ENCODE assay signal across 17 cellular contexts in genomic region chr5:176574297-176574591, GRCh38. TPM values are rescaled to one million over a fixed set of nuclear protein-coding genes. Genes with fewer than 3 reads are reported as not detected.
DNase-seq lines count a peak whose midpoint lies in the region; ATAC-seq and TF ChIP-seq lines count a peak whose summit lies in the region.
"Had no signal": no experiment of that assay in that cellular context is flagged by ENCODE, and none has a peak within 500 bp of the region (broad histone marks: within the 10 kb centered on the region; RNA-seq: fewer than 3 reads in every experiment).

No MANE protein-coding gene starts in this region.

- POLR2A ChIA-PET in HEK293 (lab: Yijun Ruan, JAX): interaction anchor here (1.6 kb wide), 1 partner anchor 37 kb away, joined by 6 read pairs; the partner anchor contains the start of gene RNF44
- POLR2A ChIA-PET in PC-3 (lab: Charles Lee; ENCODE audit: unreplicated experiment): no interaction called here

- H3K79me2 ChIP-seq in PC-3 (ENCODE audit: low read length): no peaks in the 10 kb centered on the region

- no peaks in the 10 kb centered on the region for H3F3A ChIP-seq in PC-3 (ENCODE audit: low read length, unreplicated experiment)

- peaks cover 20% of the 10 kb centered on the region for H3K27me3 Mint-ChIP-seq in neural crest cell (ENCODE audit: low read depth)
- H3K27me3 Mint-ChIP-seq: activated naive CD8-positive, alpha-beta T cell treated with anti-CD3 and anti-CD28 coated beads for 36 hours; stimulated activated naive CD8-positive, alpha-beta T cell treated with anti-CD3 and anti-CD28 coated beads, Interleukin-15, Interleukin-2, amounts not matched to agents 100 ng/mL and 50 ng/mL, for 24 hours had no signal

- H3K36me3 ChIP-seq in HEK293 (ENCODE audit: control insufficient read depth in 2 of 2, insufficient read depth in 1 of 2, low read length in 2 of 2): no peaks in the 10 kb centered on the region
- no peaks in the 10 kb centered on the region for H3K36me3 ChIP-seq in PC-3 (ENCODE audit: low read depth, low read length)
- no peaks in the 10 kb centered on the region for H3K36me3 ChIP-seq in ascending aorta
- H3K36me3 ChIP-seq: BE2C, brain microvascular endothelial cell, upper lobe of left lung had no signal

- no peak overlapping the region for H3K27ac ChIP-seq in HEK293 (ENCODE audit: extremely low read depth, low read depth, low read length)
- no peak overlapping the region for H3K27ac ChIP-seq in PC-3 (ENCODE audit: low read length)
- no peak overlapping the region for H3K27ac ChIP-seq in ascending aorta
- H3K27ac ChIP-seq: brain microvascular endothelial cell, upper lobe of left lung had no signal

- no peak overlapping the region for H3K9ac ChIP-seq in PC-3 (ENCODE audit: low read length)

- H4K20me1 ChIP-seq in PC-3 (ENCODE audit: low read length): no peaks in the 10 kb centered on the region

- DNase-seq in PC-3 (no peak), neural crest cell (ENCODE audit: low read depth, low spot score) (no peak), DMS79 (lab: John Stamatoyannopoulos, UW) (no peak), amygdala (lab: John Stamatoyannopoulos, UW) (no peak), ascending aorta (ENCODE audit: low spot score in 2 of 2) (no peak)
- DNase-seq: cortex of kidney, DMS 273 treated with DMSO at 0.1 percent for 48 hours had no signal

- intact Hi-C loops in PC-3 (cut with micrococcal nuclease) (loop anchor here (1.0 kb wide), 1 partner anchor 73 kb away; the partner anchor contains the start of gene TSPAN17), ascending aorta (cut with DNase I) (no loop called here)

- H3K9me3 ChIP-seq in HEK293 (ENCODE audit: control insufficient read depth, insufficient read depth, low read depth, low read length): no peaks in the 10 kb centered on the region
- no peaks in the 10 kb centered on the region for H3K9me3 ChIP-seq in PC-3 (ENCODE audit: low read length)
- no peaks in the 10 kb centered on the region for H3K9me3 ChIP-seq in ascending aorta
- H3K9me3 ChIP-seq: BE2C, upper lobe of left lung had no signal

- no peaks in the 10 kb centered on the region for H3K9me3 Mint-ChIP-seq in neural crest cell
- H3K9me3 Mint-ChIP-seq: activated naive CD8-positive, alpha-beta T cell treated with anti-CD3 and anti-CD28 coated beads for 36 hours; activated T-cell treated with anti-CD3 and anti-CD28 coated beads, Interleukin-2, amount 50 U/mL, for 72 hours; stimulated activated naive CD8-positive, alpha-beta T cell treated with anti-CD3 and anti-CD28 coated beads, Interleukin-15, Interleukin-2, amounts not matched to agents 100 ng/mL and 50 ng/mL, for 24 hours had no signal

- H3K9me2 ChIP-seq in PC-3 (replicated peaks; ENCODE audit: low read length): no peaks in the 10 kb centered on the region

- no peaks in the 10 kb centered on the region for H3K36me3 Mint-ChIP-seq in neural crest cell (ENCODE audit: low read depth)
- H3K36me3 Mint-ChIP-seq: activated naive CD8-positive, alpha-beta T cell treated with anti-CD3 and anti-CD28 coated beads for 36 hours had no signal

- H3K4me1 ChIP-seq in HEK293 (ENCODE audit: control insufficient read depth, insufficient read depth, low read length) (no peaks in the 10 kb centered on the region), PC-3 (ENCODE audit: insufficient read depth, low read length) (peaks cover 4% of the 10 kb centered on the region; the same call in 1 of the 2 replicates), ascending aorta (no peaks in the 10 kb centered on the region)
- H3K4me1 ChIP-seq: BE2C had no signal

- no peak overlapping the region for H3K27ac Mint-ChIP-seq in neural crest cell (ENCODE audit: unreplicated experiment)
- H3K27ac Mint-ChIP-seq: activated naive CD8-positive, alpha-beta T cell treated with anti-CD3 and anti-CD28 coated beads for 36 hours; activated T-cell treated with anti-CD3 and anti-CD28 coated beads, Interleukin-2, amount 50 U/mL, for 72 hours; stimulated activated naive CD8-positive, alpha-beta T cell treated with anti-CD3 and anti-CD28 coated beads, Interleukin-15, Interleukin-2, amounts not matched to agents 100 ng/mL and 50 ng/mL, for 24 hours had no signal

- ATAC-seq in PC-3: no peak

- H2AFZ ChIP-seq in PC-3 (ENCODE audit: low read length): peak overlapping the region; percentile 30; the same call in 1 of the 2 replicates

- TF ChIP-seq CTCF in HEK293 (tag by site-specific recombination; IDR thresholded peaks at IDR 0.05): no peak
- TF ChIP-seq CTCF in PC-3 (conservative IDR thresholded peaks at IDR 0.05; ENCODE audit: low read depth, low read length): no peak; the same call in 1 of the 2 replicates
- TF ChIP-seq CTCF in neural crest cell (conservative IDR thresholded peaks at IDR 0.05): peak; percentile 30
- TF ChIP-seq CTCF in ascending aorta (IDR thresholded peaks at IDR 0.05): no peak

- CTCF ChIA-PET in HEK293 (lab: Yijun Ruan, JAX) (interaction anchor here (0.6 to 2.4 kb wide), 12 partner anchors 9 to 1697 kb away, joined by 3 to 18 read pairs (median 6); partner anchors contain the start of gene TSPAN17), PC-3 (lab: Charles Lee) (interaction anchor here (0.7 kb wide), 1 partner anchor 73 kb away, joined by 5 read pairs; the partner anchor contains the start of gene TSPAN17)

- H3K4me1 Mint-ChIP-seq in neural crest cell: peaks cover 4% of the 10 kb centered on the region

- no TSS peak for BruUV-seq in PC-3 (replicated peaks; lab: Mats Ljungman, UMichigan)

- H3K27me3 ChIP-seq in PC-3 (ENCODE audit: low read length): no peaks in the 10 kb centered on the region
- no peaks in the 10 kb centered on the region for H3K27me3 ChIP-seq in ascending aorta
- H3K27me3 ChIP-seq: BE2C, brain microvascular endothelial cell, upper lobe of left lung had no signal

- H3K4me2 ChIP-seq in PC-3 (ENCODE audit: low read length): no peak overlapping the region

- H3K4me3 ChIP-seq in HEK293 (ENCODE audit: low read depth, low read length): no peak overlapping the region
- no peak overlapping the region for H3K4me3 ChIP-seq in PC-3 (ENCODE audit: low read length)
- no peak overlapping the region for H3K4me3 ChIP-seq in ascending aorta
- H3K4me3 ChIP-seq: upper lobe of left lung had no signal

- no peak overlapping the region for H3K4me3 Mint-ChIP-seq in neural crest cell
- H3K4me3 Mint-ChIP-seq: activated naive CD8-positive, alpha-beta T cell treated with anti-CD3 and anti-CD28 coated beads for 36 hours; activated T-cell treated with anti-CD3 and anti-CD28 coated beads, Interleukin-2, amount 50 U/mL, for 72 hours; stimulated activated naive CD8-positive, alpha-beta T cell treated with anti-CD3 and anti-CD28 coated beads, Interleukin-15, Interleukin-2, amounts not matched to agents 100 ng/mL and 50 ng/mL, for 24 hours had no signal

TF ChIP-seq in HEK293, 187 proteins besides CTCF, POLR2A, EP300 and RAD21:
- no peak for TF ChIP-seq ZSCAN18 (tag by site-specific recombination; IDR thresholded peaks at IDR 0.05)
- no peak for TF ChIP-seq ZNF280D (tag by site-specific recombination; IDR thresholded peaks at IDR 0.05)
- 0 out of 2 replicates have a peak, but pooled peaks have one; percentile 2 for TF ChIP-seq ZEB2 (tag by site-specific recombination; IDR thresholded peaks at IDR 0.05)
- TF ChIP-seq ZNF16 (tag by site-specific recombination; IDR thresholded peaks at IDR 0.05; ENCODE audit: low read depth): no peak
- 0 out of 2 replicates have a peak, but pooled peaks have one; percentile 11 for TF ChIP-seq ZSCAN30 (tag by site-specific recombination; IDR thresholded peaks at IDR 0.05)

RNA-seq across cellular contexts. Expression of gene CDHR2, which starts 25.1 kb away (rescaled TPM):
- total RNA-seq in PC-3 (2014; rRNA removed): 0.07 TPM in 1 of 2 replicates, not detected in the other
- total RNA-seq in neural crest cell: not detected in 2 replicates
- not detected for total RNA-seq in ascending aorta
- total RNA-seq: RPMI7951 had no signal

RNA-seq across cellular contexts. Expression of gene GPRIN1, which starts 35.7 kb away (rescaled TPM):
- total RNA-seq in PC-3 (2014; rRNA removed) (18.7 and 19.9 TPM in 2 replicates), neural crest cell (35.9 and 39.0 TPM in 2 replicates), ascending aorta (not detected)

RNA-seq across cellular contexts. Expression of gene RNF44, which starts 37.0 kb away (rescaled TPM):
- total RNA-seq in PC-3 (2014; rRNA removed): 19.2 and 28.3 TPM in 2 replicates
- 93.8 and 97.1 TPM in 2 replicates for total RNA-seq in neural crest cell
- total RNA-seq in ascending aorta: 24.1 TPM

RNA-seq across cellular contexts. Expression of gene SNCB, which starts 56.1 kb away (rescaled TPM):
- total RNA-seq in PC-3 (2014; rRNA removed) (2.1 and 8.6 TPM in 2 replicates), neural crest cell (0.40 and 0.96 TPM in 2 replicates), ascending aorta (not detected)
- total RNA-seq: mononuclear cell, RPMI7951, upper lobe of left lung had no signal

RNA-seq across cellular contexts. Expression of gene EIF4E1B, which starts 56.2 kb away (rescaled TPM):
- total RNA-seq in PC-3 (2014; rRNA removed) (not detected in 2 replicates), neural crest cell (not detected in 2 replicates), ascending aorta (not detected)
- total RNA-seq: activated naive CD8-positive, alpha-beta T cell treated with anti-CD3 and anti-CD28 coated beads for 36 hours; activated T-cell treated with anti-CD3 and anti-CD28 coated beads, Interleukin-2, amount 50 U/mL, for 72 hours; occipital lobe; RPMI7951; upper lobe of left lung had no signal

Comparison
In these comparisons a context has a peak if more than half of its experiments do, and no peak if none do; other contexts are left out.
1. RNA of gene GPRIN1, which starts 35.7 kb away (total RNA-seq): 35.9 to 39.0 TPM in neural crest cell and 18.7 to 19.9 TPM in PC-3; not detected in ascending aorta (single experiment); every median in the first group is over 10 times any median in the second.